24 cellular contexts compared by ENCODE assay signal in the genomic region with DNA sequence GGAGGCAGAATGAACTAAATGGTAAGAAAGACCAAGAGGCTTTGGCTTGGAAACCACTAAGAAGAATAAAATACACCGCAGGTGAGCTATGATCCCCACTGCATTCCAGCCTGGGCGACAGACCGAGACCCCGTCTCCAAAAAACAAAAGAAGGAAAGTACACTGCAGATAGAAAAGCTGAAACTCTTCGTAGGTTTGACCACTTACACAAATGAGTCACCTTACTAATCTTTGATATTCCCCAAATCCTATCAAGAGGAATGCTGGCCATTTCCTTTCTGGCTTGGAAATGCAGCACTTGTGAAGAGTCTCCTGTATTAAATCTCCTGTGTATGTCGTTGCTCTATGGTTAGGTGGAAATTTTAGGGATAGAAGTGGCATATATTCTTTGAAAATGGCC.
A peak's percentile ranks its signal among the peaks of the same experiment; 100 is the strongest.
DNase-seq lines count a peak whose midpoint lies in the region; ATAC-seq and TF ChIP-seq lines count a peak whose summit lies in the region.
"Had no signal": no experiment of that assay in that cellular context is flagged by ENCODE, and none has a peak within 500 bp of the region (broad histone marks: within the 10 kb centered on the region; RNA-seq: fewer than 3 reads in every experiment).

No MANE protein-coding gene starts in this region.

- H3K27ac Mint-ChIP-seq in nephron progenitor cell = no peak overlapping the region
- H3K27ac Mint-ChIP-seq: activated B cell treated with CpG ODN at 0.5 μM for 24 hours; activated naive CD8-positive, alpha-beta T cell; activated T-helper 17 cell treated with anti-CD3 and anti-CD28 coated beads, Interleukin-2, amount 50 U/mL, for 72 hours; dendritic cell treated with granulocyte-macrophage colony-stimulating factor and Interleukin-4, amounts not matched to agents 40 ng/mL and 50 ng/mL, for 4 days had no signal

- H3K27ac ChIP-seq in prostate gland (no peak overlapping the region), WERI-Rb-1 (no peak overlapping the region)

- in situ Hi-C loops in astrocyte of the cerebellum (cut with HindIII; ENCODE audit: low sequenced_read_pairs) = no loop called here

- no peak for ATAC-seq in GM19023 (IDR thresholded peaks at IDR 0.05; ENCODE audit: unreplicated experiment)
- ATAC-seq: activated T-helper 17 cell treated with anti-CD3 and anti-CD28 coated beads, Interleukin-2, amount 50 U/mL, for 72 hours; HCT116; K562; stimulated activated naive CD8-positive, alpha-beta T cell treated with anti-CD3 and anti-CD28 coated beads, Interleukin-15, Interleukin-2, amounts not matched to agents 100 U/mL and 50 U/mL, for 24 hours had no signal

- 93% methylated on average over 6 of the region's 6 CpGs for WGBS in prostate gland

- TF ChIP-seq CTCF in astrocyte of the cerebellum (IDR thresholded peaks at IDR 0.05; ENCODE audit: low read depth, low read length, missing control alignments) (no peak), fibroblast of villous mesenchyme (IDR thresholded peaks at IDR 0.05; ENCODE audit: insufficient read depth, low read depth, low read length) (no peak), nephron progenitor cell (IDR thresholded peaks at IDR 0.05) (no peak), prostate gland (IDR thresholded peaks at IDR 0.05) (no peak), WERI-Rb-1 (IDR thresholded peaks at IDR 0.05; ENCODE audit: low read depth, low read length) (no peak)

- no peaks in the 10 kb centered on the region for H3K4me1 ChIP-seq in prostate gland (replicated peaks)

- H3K4me3 Mint-ChIP-seq in nephron progenitor cell = no peak overlapping the region
- H3K4me3 Mint-ChIP-seq: activated B cell treated with CpG ODN at 0.5 μM for 24 hours; activated naive CD8-positive, alpha-beta T cell; activated T-helper 17 cell treated with anti-CD3 and anti-CD28 coated beads, Interleukin-2, amount 50 U/mL, for 72 hours; dendritic cell treated with granulocyte-macrophage colony-stimulating factor and Interleukin-4, amounts not matched to agents 40 ng/mL and 50 ng/mL, for 4 days had no signal

- peak; percentile 76 for DNase-seq in A172 (ENCODE audit: low spot score)
- peak; percentile 18 for DNase-seq in HCEC 1CT
- DNase-seq in astrocyte of the cerebellum (ENCODE audit: low read depth) = peak; percentile 64
- DNase-seq in fibroblast of villous mesenchyme (ENCODE audit: low read depth) = peak; percentile 76
- no peak for DNase-seq in nephron progenitor cell
- DNase-seq in prostate gland (ENCODE audit: low spot score) = no peak
- DNase-seq in WERI-Rb-1 = no peak
- DNase-seq: 8988T; activated B cell treated with CpG ODN at 0.5 μM for 24 hours; activated CD4-positive, alpha-beta T cell treated with anti-CD3 and anti-CD28 coated beads, Interleukin-2, amount 50 U/mL, for 4 hours; activated CD8-positive, alpha-beta memory T cell treated with anti-CD3 and anti-CD28 coated beads, Interleukin-2, amount 50 U/mL, for 4 hours; Calu3; hypothalamus; NCI-H1436 treated with DMSO at 0.1 percent for 48 hours; NCI-H526 treated with DMSO at 0.1 percent for 48 hours; stimulated activated CD4-positive, alpha-beta T cell treated with anti-CD3 and anti-CD28 coated beads, Interleukin-4, amount 100 ng/mL, for 24 hours; stimulated activated naive CD8-positive, alpha-beta T cell treated with anti-CD3 and anti-CD28 coated beads, Interleukin-15, Interleukin-2, amounts not matched to agents 100 U/mL and 50 U/mL, for 24 hours had no signal

- H3K27me3 ChIP-seq in prostate gland (replicated peaks; ENCODE audit: insufficient read depth) = no peaks in the 10 kb centered on the region
- H3K27me3 ChIP-seq in WERI-Rb-1 (ENCODE audit: insufficient read depth, low read depth, severe bottlenecking) = no peaks in the 10 kb centered on the region

- no peaks in the 10 kb centered on the region for H3K9me3 ChIP-seq in prostate gland
- H3K9me3 ChIP-seq in WERI-Rb-1 (ENCODE audit: severe bottlenecking) = no peaks in the 10 kb centered on the region

- H3K4me1 Mint-ChIP-seq in nephron progenitor cell = peaks cover 29% of the 10 kb centered on the region
- H3K4me1 Mint-ChIP-seq: activated T-helper 17 cell treated with anti-CD3 and anti-CD28 coated beads, Interleukin-2, amount 50 U/mL, for 72 hours had no signal

- peaks cover 37% of the 10 kb centered on the region for H3K36me3 Mint-ChIP-seq in nephron progenitor cell (ENCODE audit: low read depth)
- H3K36me3 Mint-ChIP-seq: activated naive CD8-positive, alpha-beta T cell had no signal

- TF ChIP-seq POLR2A in prostate gland (IDR thresholded peaks at IDR 0.05) = no peak

- H3K36me3 ChIP-seq in prostate gland (no peaks in the 10 kb centered on the region), WERI-Rb-1 (peaks cover 4% of the 10 kb centered on the region; the same call in 1 of the 2 replicates)

- intact Hi-C loops in prostate gland (cut with DNase I) = no loop called here

- H3K27me3 Mint-ChIP-seq in nephron progenitor cell (ENCODE audit: low read depth, poor library complexity) = peaks cover 7% of the 10 kb centered on the region
- H3K27me3 Mint-ChIP-seq: activated B cell treated with CpG ODN at 0.5 μM for 24 hours had no signal

- H3K9me3 Mint-ChIP-seq in nephron progenitor cell = no peaks in the 10 kb centered on the region
- H3K9me3 Mint-ChIP-seq: activated B cell treated with CpG ODN at 0.5 μM for 24 hours; activated T-helper 17 cell treated with anti-CD3 and anti-CD28 coated beads, Interleukin-2, amount 50 U/mL, for 72 hours; dendritic cell treated with granulocyte-macrophage colony-stimulating factor and Interleukin-4, amounts not matched to agents 40 ng/mL and 50 ng/mL, for 4 days had no signal

- H3K4me3 ChIP-seq in astrocyte of the cerebellum (ENCODE audit: low read depth, low read length) (no peak overlapping the region), fibroblast of villous mesenchyme (ENCODE audit: low read depth, low read length) (no peak overlapping the region), prostate gland (no peak overlapping the region), WERI-Rb-1 (ENCODE audit: low read depth, low read length) (no peak overlapping the region)
- H3K4me3 ChIP-seq: K562, lung had no signal

Comparison
In these comparisons a context has a peak if more than half of its experiments do, and no peak if none do; other contexts are left out.
1. DNase-seq: peak in A172 (single experiment), HCEC 1CT (single experiment), astrocyte of the cerebellum (single experiment) and fibroblast of villous mesenchyme (single experiment); none in nephron progenitor cell (single experiment), prostate gland (single experiment) and WERI-Rb-1 (single experiment).